7 cellular contexts compared by ENCODE assay signal in the genomic region with DNA sequence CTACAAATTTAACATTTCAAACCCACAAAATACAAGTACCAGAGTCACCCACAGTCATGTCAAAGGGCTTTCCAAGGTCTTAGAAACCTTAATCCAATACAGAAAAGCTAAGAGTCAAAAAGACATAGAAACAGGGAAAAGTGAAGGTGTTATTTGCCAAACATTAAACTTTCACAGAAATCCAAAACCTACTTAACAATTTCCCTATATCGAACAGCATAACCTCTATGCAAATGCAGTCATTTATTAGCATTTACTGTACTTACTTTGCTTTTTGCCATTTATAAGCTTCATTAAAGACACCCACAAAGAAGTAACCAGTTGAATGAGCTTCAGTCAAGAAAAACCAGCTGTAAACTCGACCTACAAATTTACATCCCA. TPM values are rescaled to one million over a fixed set of nuclear protein-coding genes. Genes with fewer than 3 reads are reported as not detected.
A peak's percentile ranks its signal among the peaks of the same experiment; 100 is the strongest.
DNase-seq lines count a peak whose midpoint lies in the region; ATAC-seq, FAIRE-seq and TF ChIP-seq lines count a peak whose summit lies in the region.

No MANE protein-coding gene starts in this region.

- no peak for FAIRE-seq in GM12878 (lab: Jason Lieb, UNC)

- TF ChIP-seq CTCF in GM12878 (IDR thresholded peaks at IDR 0.05 in 2 of 3, conservative IDR thresholded peaks at IDR 0.05 in 1 of 3; ENCODE audit: control insufficient read depth in 2 of 3, extremely low read depth in 1 of 3, insufficient read depth in 1 of 3, low read depth in 3 of 3, low read length in 3 of 3), result no peak
- no peak for TF ChIP-seq CTCF in liver (IDR thresholded peaks at IDR 0.05; ENCODE audit: low read depth, low read length, missing input control)
- no peak for TF ChIP-seq CTCF in tibial nerve (IDR thresholded peaks at IDR 0.05)

- RAD21 ChIA-PET in GM12878 (lab: Charles Lee; ENCODE audit: unreplicated experiment), result interaction anchor here (0.6 to 2.7 kb wide), 20 partner anchors 9 to 229 kb away, joined by 3 to 34 read pairs (median 4); a partner anchor contains a TSS

- POLR2A ChIA-PET in GM12878 (lab: Charles Lee), result interaction anchor here (0.6 to 1.8 kb wide), 16 partner anchors 9 to 229 kb away, joined by 3 to 13 read pairs (median 4); a partner anchor contains a TSS

- TF ChIP-seq EP300 in GM12878 (IDR thresholded peaks at IDR 0.05; ENCODE audit: borderline replicate concordance in 1 of 2, control insufficient read depth in 1 of 2, low read depth in 2 of 2, low read length in 2 of 2) (no peak), tibial nerve (IDR thresholded peaks at IDR 0.05) (no peak)

- H4K20me1 ChIP-seq in GM12878 (ENCODE audit: control insufficient read depth, insufficient read depth), result no peaks in the 10 kb centered on the region

- H3K9me3 ChIP-seq in GM12878 (replicated peaks; ENCODE audit: control insufficient read depth, insufficient read depth, low read length) (no peaks in the 10 kb centered on the region), liver (ENCODE audit: control insufficient read depth in 4 of 4, low read length in 3 of 4) (no peaks in the 10 kb centered on the region), tibial nerve (no peaks in the 10 kb centered on the region)

- CTCF ChIA-PET in GM12878 (lab: Yijun Ruan, JAX), result interaction anchor here (0.6 to 3.2 kb wide), 15 partner anchors 10 to 1654 kb away, joined by 3 to 18 read pairs (median 3); a partner anchor contains a TSS

- H3K36me3 ChIP-seq in GM12878 (ENCODE audit: control insufficient read depth in 2 of 2, insufficient read depth in 2 of 2, low read length in 1 of 2), result no peaks in the 10 kb centered on the region
- H3K36me3 ChIP-seq in liver (ENCODE audit: control insufficient read depth in 4 of 4, insufficient read depth in 3 of 4, low read depth in 1 of 4, low read length in 3 of 4), result peaks cover 0 to 4% (median 0%) of the 10 kb centered on the region in 4 donors
- H3K36me3 ChIP-seq in tibial nerve, result no peaks in the 10 kb centered on the region

- peak overlapping the region; percentile 0; the same call in 1 of the 2 replicates for H3K9ac ChIP-seq in GM12878 (ENCODE audit: control insufficient read depth, insufficient read depth, low read length)
- H3K9ac ChIP-seq in liver (ENCODE audit: low read depth in 1 of 2, low read length in 2 of 2), result peak overlapping the region; percentile 75 to 95

- peak overlapping the region; percentile 56 for H2AFZ ChIP-seq in GM12878 (ENCODE audit: control insufficient read depth, low read depth, low read length)

- peak overlapping the region; percentile 30 for H3K4me2 ChIP-seq in GM12878 (ENCODE audit: control insufficient read depth, insufficient read depth)

- peaks cover 7% of the 10 kb centered on the region; the same call in 1 of the 2 replicates for H3K4me1 ChIP-seq in GM12878 (ENCODE audit: control insufficient read depth, insufficient read depth, low read length)
- peaks cover 0 to 55% (median 25%) of the 10 kb centered on the region in 4 donors for H3K4me1 ChIP-seq in liver (ENCODE audit: control insufficient read depth in 4 of 4, insufficient read depth in 4 of 4, low read length in 3 of 4)
- peaks cover 0 to 17% (median 10%) of the 10 kb centered on the region in 4 donors for H3K4me1 ChIP-seq in tibial nerve

- TF ChIP-seq POLR2A in GM12878 (IDR thresholded peaks at IDR 0.05; ENCODE audit: low read depth, low read length), result no peak
- no peak for TF ChIP-seq POLR2A in tibial nerve (IDR thresholded peaks at IDR 0.05)

- 0% methylated on average over 2 of the region's 2 CpGs for WGBS in GM12878 (ENCODE audit: insufficient coverage, insufficient replicate concordance, low lambda C conversion rate, missing lambda C conversion rate)
- 1% methylated on average over 2 of the region's 2 CpGs for WGBS in liver
- WGBS in tibial nerve, 2 donors, result 3 to 5% methylated on average over 2 of the region's 2 CpGs

- peaks cover 24% of the 10 kb centered on the region for H3K79me2 ChIP-seq in GM12878 (ENCODE audit: control insufficient read depth, insufficient read depth, low read length)

- H3K27ac ChIP-seq in GM12878 (ENCODE audit: control insufficient read depth, insufficient read depth) (no peak overlapping the region), liver (ENCODE audit: low read depth in 1 of 2, low read length in 2 of 2) (peak overlapping the region; percentile 76 to 90), tibial nerve (peak overlapping the region in 2 of 4 donors; percentile 87 to 89)

- no peaks in the 10 kb centered on the region for H3K27me3 ChIP-seq in GM12878 (replicated peaks in 1 of 2; ENCODE audit: control insufficient read depth in 2 of 2, insufficient read depth in 2 of 2, low read length in 1 of 2)
- H3K27me3 ChIP-seq in liver (ENCODE audit: control insufficient read depth in 4 of 4, insufficient read depth in 4 of 4, low read length in 3 of 4), result no peaks in the 10 kb centered on the region
- H3K27me3 ChIP-seq in tibial nerve, result no peaks in the 10 kb centered on the region

- in situ Hi-C loops in GM12878 (cut with MboI), result no loop called here

- peak overlapping the region; percentile 83 for H3K4me3 ChIP-seq in GM12878
- H3K4me3 ChIP-seq in liver (ENCODE audit: low read depth in 1 of 3, low read length in 3 of 3), result peak overlapping the region; percentile 82 to 86 (median 85)
- H3K4me3 ChIP-seq in tibial nerve, result peak overlapping the region; percentile 75 to 94 (median 88)

- DNase-seq in GM12878 (ENCODE audit: low read depth, low spot score) (no peak), tibial nerve (ENCODE audit: low spot score in 2 of 2) (no peak), UCSD-AML1 (lab: John Stamatoyannopoulos, UW; ENCODE audit: unreplicated experiment) (no peak), D341Med (ENCODE audit: low spot score) (no peak)

- TSS peak; percentile 38 for BruUV-seq in GM12878 (replicated peaks; lab: Mats Ljungman, UMichigan)

- SMC1A ChIA-PET in GM12878 (lab: Charles Lee; ENCODE audit: uncharacterized antibody, unreplicated experiment), result interaction anchor here (0.7 to 2.7 kb wide), 23 partner anchors 8 to 229 kb away, joined by 3 to 21 read pairs (median 5); a partner anchor contains a TSS

- ATAC-seq in HG02623 (IDR thresholded peaks at IDR 0.05; ENCODE audit: unreplicated experiment), result peak; percentile 0
- no peak for ATAC-seq in GM12878
- ATAC-seq in GM19397 (IDR thresholded peaks at IDR 0.05; ENCODE audit: unreplicated experiment), result no peak

- TF ChIP-seq RAD21 in GM12878 (IDR thresholded peaks at IDR 0.05; ENCODE audit: insufficient read depth, low read depth, low read length) (no peak), liver (IDR thresholded peaks at IDR 0.05) (no peak)

- intact Hi-C loops in GM12878 (cut with micrococcal nuclease; ENCODE audit: unreplicated experiment), result loop anchor here (5.0 kb wide), 1 partner anchor 226 kb away; no protein-coding TSS in a partner anchor

TF ChIP-seq in GM12878, 131 proteins besides CTCF, POLR2A, EP300 and RAD21 (continues in another document):
- no peak for TF ChIP-seq LARP7 (IDR thresholded peaks at IDR 0.05)

TF ChIP-seq in liver, 16 proteins besides CTCF, POLR2A, EP300 and RAD21 (continues in another document):
- TF ChIP-seq RXRA (IDR thresholded peaks at IDR 0.05), result no peak
- TF ChIP-seq SP1 (IDR thresholded peaks at IDR 0.05), result no peak

RNA-seq across cellular contexts. Expression of a gene that starts 1.6 kb away (rescaled TPM):
- 14.2 and 22.3 TPM in 2 replicates for total RNA-seq in GM12878 (2013; cell fraction: nucleolus; rRNA removed)
- total RNA-seq in GM12878 (2014; rRNA removed) (5.1 and 8.0 TPM in 2 replicates), GM12878 (2014; rRNA removed; fragmentation: Illumina TruSeq; extraction: Trizol) (7.5 and 8.3 TPM in 2 replicates), GM12878 (2021) (6.3 and 9.6 TPM in 2 replicates), liver (100 to 1,000 TPM in 1 of 2 donors, 10 to 100 TPM in 1; 50.8 to 105 TPM), tibial nerve (1 to 10 TPM; 6.3 to 9.6 (median 7.4) TPM)
- 0.68 TPM for polyA plus RNA-seq in GM12878 (2011; ENCODE audit: low read depth)
- polyA plus RNA-seq in GM12878 (2011; rRNA removed) (10.6 and 12.6 TPM in 2 replicates), GM12878 (2014; fragmentation: Illumina TruSeq; extraction: Trizol) (8.5 TPM in 2 replicates), GM12878 (2014; fragmentation: Nextera tagmentation; extraction: Ambion mirVana) (1 to 10 TPM; 1.9 to 2.4 TPM), GM12878 (2014; rRNA removed) (6.4 and 6.9 TPM in 2 replicates), GM12878 (2016; fragmentation: Nextera tagmentation; extraction: Ambion mirVana) (1 to 10 TPM; 3.6 to 3.7 TPM), liver (10 to 100 TPM; 30.0 to 38.6 TPM)
- 5.7 and 7.9 TPM in 2 replicates for polyA plus RNA-seq in GM12878 (2011; cell fraction: cytosol; rRNA removed)
- 4.9 and 5.7 TPM in 2 replicates for polyA plus RNA-seq in GM12878 (2011; cell fraction: nucleus; rRNA removed)
- 1.7 and 2.8 TPM in 2 replicates for polyA plus RNA-seq in GM12878 (2012)
- polyA minus RNA-seq in GM12878 (2011; rRNA and poly(A)+ RNA removed), result 15.0 and 16.0 TPM in 2 replicates
- 4.7 and 5.9 TPM in 2 replicates for polyA minus RNA-seq in GM12878 (2011; cell fraction: cytosol; rRNA and poly(A)+ RNA removed)
- 8.3 and 14.9 TPM in 2 replicates for polyA minus RNA-seq in GM12878 (2011; cell fraction: nucleus; rRNA and poly(A)+ RNA removed)

RNA-seq across cellular contexts. Expression of a gene that starts 58.0 kb away (rescaled TPM):
- 46.8 and 49.1 TPM in 2 replicates for total RNA-seq in GM12878 (2013; cell fraction: nucleolus; rRNA removed)
- total RNA-seq in GM12878 (2014; rRNA removed) (21.1 and 28.3 TPM in 2 replicates), GM12878 (2014; rRNA removed; fragmentation: Illumina TruSeq; extraction: Trizol) (52.4 and 52.8 TPM in 2 replicates), GM12878 (2021) (46.1 and 51.0 TPM in 2 replicates), liver (10 to 100 TPM in 1 of 2 donors, 1 to 10 TPM in 1; 1.3 to 12.9 TPM), tibial nerve (1 to 10 TPM; 1.6 to 4.8 (median 2.3) TPM)
- polyA plus RNA-seq in GM12878 (2011; ENCODE audit: low read depth), result 8.9 TPM
- polyA plus RNA-seq in GM12878 (2011; rRNA removed) (16.5 and 32.4 TPM in 2 replicates), GM12878 (2014; fragmentation: Illumina TruSeq; extraction: Trizol) (37.5 and 46.7 TPM in 2 replicates), GM12878 (2014; fragmentation: Nextera tagmentation; extraction: Ambion mirVana) (10 to 100 TPM; 28.2 to 59.4 TPM), GM12878 (2014; rRNA removed) (11.2 and 15.6 TPM in 2 replicates), GM12878 (2016; fragmentation: Nextera tagmentation; extraction: Ambion mirVana) (10 to 100 TPM; 61.8 to 67.7 TPM), liver (1 to 10 TPM in 1 of 2 donors, under 1 TPM in 1; 0.91 to 1.3 TPM)
- 3.2 and 3.3 TPM in 2 replicates for polyA plus RNA-seq in GM12878 (2011; cell fraction: cytosol; rRNA removed)
- 11.1 and 13.2 TPM in 2 replicates for polyA plus RNA-seq in GM12878 (2011; cell fraction: nucleus; rRNA removed)
- 9.5 and 12.0 TPM in 2 replicates for polyA plus RNA-seq in GM12878 (2012)
- polyA minus RNA-seq in GM12878 (2011; rRNA and poly(A)+ RNA removed), result 26.1 and 32.1 TPM in 2 replicates
- polyA minus RNA-seq in GM12878 (2011; cell fraction: cytosol; rRNA and poly(A)+ RNA removed), result 5.8 and 6.1 TPM in 2 replicates
- polyA minus RNA-seq in GM12878 (2011; cell fraction: nucleus; rRNA and poly(A)+ RNA removed), result 10.0 and 12.6 TPM in 2 replicates
